In genomic region chr19:15450528-15450890, GRCh38 we compare ENCODE assay signal across 1 cellular context.
TF ChIP-seq lines count a peak whose summit lies in the region.

No MANE protein-coding gene starts in this region.

TF ChIP-seq in WTC11, 78 proteins besides CTCF, POLR2A, EP300 and RAD21 (continued from another document):
- TF ChIP-seq, protein P1, sequence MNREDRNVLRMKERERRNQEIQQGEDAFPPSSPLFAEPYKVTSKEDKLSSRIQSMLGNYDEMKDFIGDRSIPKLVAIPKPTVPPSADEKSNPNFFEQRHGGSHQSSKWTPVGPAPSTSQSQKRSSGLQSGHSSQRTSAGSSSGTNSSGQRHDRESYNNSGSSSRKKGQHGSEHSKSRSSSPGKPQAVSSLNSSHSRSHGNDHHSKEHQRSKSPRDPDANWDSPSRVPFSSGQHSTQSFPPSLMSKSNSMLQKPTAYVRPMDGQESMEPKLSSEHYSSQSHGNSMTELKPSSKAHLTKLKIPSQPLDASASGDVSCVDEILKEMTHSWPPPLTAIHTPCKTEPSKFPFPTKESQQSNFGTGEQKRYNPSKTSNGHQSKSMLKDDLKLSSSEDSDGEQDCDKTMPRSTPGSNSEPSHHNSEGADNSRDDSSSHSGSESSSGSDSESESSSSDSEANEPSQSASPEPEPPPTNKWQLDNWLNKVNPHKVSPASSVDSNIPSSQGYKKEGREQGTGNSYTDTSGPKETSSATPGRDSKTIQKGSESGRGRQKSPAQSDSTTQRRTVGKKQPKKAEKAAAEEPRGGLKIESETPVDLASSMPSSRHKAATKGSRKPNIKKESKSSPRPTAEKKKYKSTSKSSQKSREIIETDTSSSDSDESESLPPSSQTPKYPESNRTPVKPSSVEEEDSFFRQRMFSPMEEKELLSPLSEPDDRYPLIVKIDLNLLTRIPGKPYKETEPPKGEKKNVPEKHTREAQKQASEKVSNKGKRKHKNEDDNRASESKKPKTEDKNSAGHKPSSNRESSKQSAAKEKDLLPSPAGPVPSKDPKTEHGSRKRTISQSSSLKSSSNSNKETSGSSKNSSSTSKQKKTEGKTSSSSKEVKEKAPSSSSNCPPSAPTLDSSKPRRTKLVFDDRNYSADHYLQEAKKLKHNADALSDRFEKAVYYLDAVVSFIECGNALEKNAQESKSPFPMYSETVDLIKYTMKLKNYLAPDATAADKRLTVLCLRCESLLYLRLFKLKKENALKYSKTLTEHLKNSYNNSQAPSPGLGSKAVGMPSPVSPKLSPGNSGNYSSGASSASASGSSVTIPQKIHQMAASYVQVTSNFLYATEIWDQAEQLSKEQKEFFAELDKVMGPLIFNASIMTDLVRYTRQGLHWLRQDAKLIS (CRISPR knock-in tag; IDR thresholded peaks at IDR 0.05; ENCODE audit: borderline replicate concordance): no peak
- TF ChIP-seq FOXP4 (CRISPR knock-in tag; IDR thresholded peaks at IDR 0.05) (no peak), FOXK1 (CRISPR knock-in tag; IDR thresholded peaks at IDR 0.05) (no peak), SP1 (CRISPR knock-in tag; conservative IDR thresholded peaks at IDR 0.05) (no peak), PRRX2 (CRISPR knock-in tag; IDR thresholded peaks at IDR 0.05) (no peak), SOX15 (CRISPR knock-in tag; IDR thresholded peaks at IDR 0.05) (no peak), ATF6 (CRISPR knock-in tag; IDR thresholded peaks at IDR 0.05) (no peak), USF1 (CRISPR knock-in tag; IDR thresholded peaks at IDR 0.05) (no peak), ATF1 (CRISPR knock-in tag; IDR thresholded peaks at IDR 0.05) (no peak), KAT7 (CRISPR knock-in tag; IDR thresholded peaks at IDR 0.05; ENCODE audit: borderline replicate concordance) (no peak)
TF ChIP-seq in WTC11: peak in this region for 0.
